10 cellular contexts compared by ENCODE assay signal in the genomic region with DNA sequence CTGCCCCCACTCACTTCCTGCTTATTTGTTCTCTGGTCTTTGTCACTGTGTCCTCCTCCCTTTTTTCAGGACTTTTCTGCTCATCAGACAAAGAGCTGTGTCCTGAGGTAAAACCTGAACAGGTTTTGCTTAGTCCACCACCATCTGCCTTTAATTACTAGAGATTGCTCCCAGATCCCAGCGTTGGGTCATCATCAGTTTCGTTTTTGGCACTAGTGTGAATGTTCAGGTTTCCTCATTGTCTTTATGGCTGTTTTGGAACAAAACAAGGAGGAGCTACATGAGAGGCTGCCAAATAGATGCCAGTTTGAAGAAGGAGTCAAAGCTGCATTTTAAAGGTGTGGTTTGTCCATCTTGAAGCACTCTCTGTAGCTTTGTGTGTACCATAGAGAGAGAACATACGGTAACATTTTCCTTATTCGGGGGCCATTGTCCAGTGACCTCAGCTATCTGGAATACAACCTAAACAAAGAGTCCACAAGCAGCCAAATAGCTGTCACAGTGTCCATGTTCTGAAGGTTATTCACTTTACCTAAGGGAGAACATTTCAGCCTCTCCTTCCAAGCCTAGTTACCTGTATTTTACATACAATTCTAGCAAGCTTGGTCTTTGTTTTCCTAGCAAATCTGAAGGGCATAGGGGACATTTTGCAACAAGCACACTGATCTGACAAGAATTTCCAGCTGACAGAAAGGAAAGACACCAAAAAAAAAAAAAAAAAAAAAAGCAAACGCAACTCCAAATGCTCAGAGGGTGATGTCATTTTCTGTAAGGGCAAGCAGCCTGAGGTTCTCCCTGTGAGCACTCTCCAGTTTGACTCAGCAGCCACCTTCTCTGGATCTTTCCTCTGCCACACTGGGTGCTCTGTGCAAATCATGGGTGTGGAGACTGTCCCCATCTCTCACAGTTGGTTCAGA.
DNase-seq lines count a peak whose midpoint lies in the region; ATAC-seq and TF ChIP-seq lines count a peak whose summit lies in the region.
"Had no signal": no experiment of that assay in that cellular context is flagged by ENCODE, and none has a peak within 500 bp of the region (broad histone marks: within the 10 kb centered on the region; RNA-seq: fewer than 3 reads in every experiment).

No MANE protein-coding gene starts in this region.

- peak overlapping the region in 2 of 4 donors; percentile 44 for H3K27ac ChIP-seq in gastrocnemius medialis

- no peaks in the 10 kb centered on the region for H3K36me3 ChIP-seq in gastrocnemius medialis

- in situ Hi-C loops in gastrocnemius medialis (cut with MboI; ENCODE audit: low sequenced_read_pairs in 4 of 4): no loop called here

- intact Hi-C loops in gastrocnemius medialis (cut with DNase I; ENCODE audit: low total_unique reads): no loop called here

- H3K27me3 ChIP-seq in gastrocnemius medialis: no peaks in the 10 kb centered on the region

- H3K9me3 ChIP-seq in gastrocnemius medialis: peaks cover 3 to 6% (median 6%) of the 10 kb centered on the region in 3 donors

- H3K4me3 ChIP-seq in foreskin fibroblast (ENCODE audit: low read depth in 1 of 2, low read length in 2 of 2) (no peak overlapping the region), gastrocnemius medialis (no peak overlapping the region)

- DNase-seq in GM04503 (ENCODE audit: low read depth): peak; percentile 58
- DNase-seq in foreskin fibroblast: peak; percentile 46 to 69
- DNase-seq in gastrocnemius medialis: peak in 1 of 2 donors; percentile 30
- DNase-seq in DMS 273 treated with DMSO at 0.1 percent for 48 hours (lab: John Stamatoyannopoulos, UW): no peak
- no peak for DNase-seq in NCI-H2227 (lab: John Stamatoyannopoulos, UW; ENCODE audit: unreplicated experiment)
- DNase-seq: NCI-H1694 treated with DMSO at 0.1 percent for 48 hours; stimulated activated naive CD8-positive, alpha-beta T cell treated with anti-CD3 and anti-CD28 coated beads, Interleukin-15, Interleukin-2, amounts not matched to agents 100 U/mL and 50 U/mL, for 24 hours had no signal

- TF ChIP-seq POLR2A in gastrocnemius medialis (IDR thresholded peaks at IDR 0.05): no peak

- TF ChIP-seq CTCF in foreskin fibroblast (IDR thresholded peaks at IDR 0.05; ENCODE audit: low read depth, low read length) (no peak), gastrocnemius medialis (IDR thresholded peaks at IDR 0.05 in 4 of 5, conservative IDR thresholded peaks at IDR 0.05 in 1 of 5) (no peak)

- no peak for ATAC-seq in SK-N-SH treated with all-trans-retinoic acid at 6 μM for 48 hours
- ATAC-seq in gastrocnemius medialis: peak; percentile 52 to 82
- no peak for ATAC-seq in GM19397 (IDR thresholded peaks at IDR 0.05; ENCODE audit: unreplicated experiment)
- ATAC-seq in HG03025 (IDR thresholded peaks at IDR 0.05; ENCODE audit: low FRiP score, unreplicated experiment): no peak
- ATAC-seq: stimulated activated naive CD8-positive, alpha-beta T cell treated with anti-CD3 and anti-CD28 coated beads, Interleukin-15, Interleukin-2, amounts not matched to agents 100 U/mL and 50 U/mL, for 24 hours had no signal

- H3K4me1 ChIP-seq in gastrocnemius medialis: peaks cover 0 to 4% of the 10 kb centered on the region in 2 donors

TF ChIP-seq in SK-N-SH treated with all-trans-retinoic acid at 6 μM for 48 hours, 23 proteins besides CTCF, POLR2A, EP300 and RAD21:
- TF ChIP-seq ZC3H10 (CRISPR knock-in tag; IDR thresholded peaks at IDR 0.05) (no peak), POU6F1 (CRISPR knock-in tag; IDR thresholded peaks at IDR 0.05; ENCODE audit: borderline replicate concordance, low read depth) (no peak), CSDC2 (CRISPR knock-in tag; IDR thresholded peaks at IDR 0.05) (no peak), TCF4 (CRISPR knock-in tag; IDR thresholded peaks at IDR 0.05; ENCODE audit: borderline replicate concordance) (peak; percentile 68; the same call in 1 of the 2 replicates), PPARA (CRISPR knock-in tag; IDR thresholded peaks at IDR 0.05; ENCODE audit: borderline replicate concordance) (no peak), ISL1 (CRISPR knock-in tag; IDR thresholded peaks at IDR 0.05) (no peak), RARB (CRISPR knock-in tag; IDR thresholded peaks at IDR 0.05) (no peak), CSRNP3 (CRISPR knock-in tag; IDR thresholded peaks at IDR 0.05) (no peak), GLIS3 (CRISPR knock-in tag; IDR thresholded peaks at IDR 0.05) (no peak)
TF ChIP-seq in SK-N-SH treated with all-trans-retinoic acid at 6 μM for 48 hours: peak in this region for 1.

Comparison
In these comparisons a context has a peak if more than half of its experiments do, and no peak if none do; other contexts are left out.
1. DNase-seq: peak in GM04503 (single experiment) and foreskin fibroblast (2 of 2); none in DMS 273 treated with DMSO at 0.1 percent for 48 hours (single experiment) and NCI-H2227 (single experiment).
2. ATAC-seq: peak in gastrocnemius medialis (2 of 2); none in SK-N-SH treated with all-trans-retinoic acid at 6 μM for 48 hours (single experiment), GM19397 (single experiment) and HG03025 (single experiment).